Comparison of ENCODE assay signal across 10 cellular contexts in the genomic region with DNA sequence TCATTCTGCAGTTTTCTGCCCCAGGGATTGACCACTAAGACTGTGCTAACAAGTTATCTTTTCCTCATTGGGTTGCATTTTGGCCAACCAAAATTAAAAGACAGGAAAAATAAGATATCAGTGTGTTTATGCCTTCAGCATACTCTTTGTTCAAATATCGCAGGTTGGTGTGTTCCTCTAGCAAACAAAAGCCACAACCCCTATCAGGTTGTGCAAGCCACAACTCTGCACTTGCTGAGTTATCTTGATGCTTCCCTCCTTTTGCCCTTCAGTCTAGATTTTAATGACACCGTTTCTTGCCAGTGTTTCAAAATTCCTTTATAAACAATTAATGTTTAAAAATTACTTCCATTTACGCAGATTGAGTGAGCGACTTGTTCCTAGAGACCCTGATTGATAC.
"Had no signal": no experiment of that assay in that cellular context is flagged by ENCODE, and none has a peak within 500 bp of the region (broad histone marks: within the 10 kb centered on the region; RNA-seq: fewer than 3 reads in every experiment).

No MANE protein-coding gene starts in this region.

- H3K4me1 Mint-ChIP-seq: IgD-negative memory B cell had no signal

- H3K36me3 ChIP-seq: HAP-1 had no signal

- H3K27ac ChIP-seq: GM23248, HL-60, KMS-11 had no signal

- ATAC-seq: HCT116 had no signal

- H3K36me3 Mint-ChIP-seq: IgD-negative memory B cell had no signal

- H3K4me2 ChIP-seq: KMS-11 had no signal

- H3K27ac Mint-ChIP-seq: HFFc6, IgD-negative memory B cell had no signal

- H3K9me3 ChIP-seq: HAP-1 had no signal

- H3K4me1 ChIP-seq: HAP-1 had no signal

- H3K4me3 Mint-ChIP-seq: HFFc6, IgD-negative memory B cell had no signal

- H3K27me3 Mint-ChIP-seq: IgD-negative memory B cell had no signal

- H2AFZ ChIP-seq: GM23248 had no signal

- H3K9ac ChIP-seq: GM23248, KMS-11 had no signal

- DNase-seq: GM23248, GOT3, H7, HFFc6, KBM-7 had no signal

- H3K4me3 ChIP-seq: GM23248, HAP-1 had no signal
